11 cellular contexts compared by ENCODE assay signal in genomic region chr1:21260405-21261129, GRCh38. TPM values are rescaled to one million over a fixed set of nuclear protein-coding genes. Genes with fewer than 3 reads are reported as not detected.
DNase-seq lines count a peak whose midpoint lies in the region; ATAC-seq, FAIRE-seq and TF ChIP-seq lines count a peak whose summit lies in the region.
"Had no signal": no experiment of that assay in that cellular context is flagged by ENCODE, and none has a peak within 500 bp of the region (broad histone marks: within the 10 kb centered on the region; RNA-seq: fewer than 3 reads in every experiment).

No MANE protein-coding gene starts in this region.

- H3K9me3 Mint-ChIP-seq in naive thymus-derived CD8-positive, alpha-beta T cell: no peaks in the 10 kb centered on the region

- no peak overlapping the region for H3K27ac ChIP-seq in HepG2 (ENCODE audit: extremely low read length, insufficient read depth, low read length)
- no peak overlapping the region for H3K27ac ChIP-seq in right lobe of liver
- H3K27ac ChIP-seq in K562 (ENCODE audit: extremely low read depth, low read depth, low read length): no peak overlapping the region
- H3K27ac ChIP-seq in aorta (ENCODE audit: low read depth in 1 of 2, low read length in 2 of 2): peak overlapping the region; percentile 90 to 94

- no peaks in the 10 kb centered on the region for H4K20me1 ChIP-seq in HepG2 (ENCODE audit: insufficient read depth, low read length)
- H4K20me1 ChIP-seq in K562 (replicated peaks; ENCODE audit: control insufficient read depth, insufficient read depth, low read length): peaks cover 9% of the 10 kb centered on the region; the same call in 1 of the 2 replicates

- intact Hi-C loops in HepG2 (cut with micrococcal nuclease; ENCODE audit: unreplicated experiment) (no loop called here), right lobe of liver (cut with DNase I) (loop anchor here in 1 of 2 donors (10.0 kb wide), 1 partner anchor 74 kb away; no protein-coding TSS in a partner anchor), K562 (cut with micrococcal nuclease) (loop anchor here (5.0 kb wide), 1 partner anchor 87 kb away; no protein-coding TSS in a partner anchor), aorta (cut with DNase I) (loop anchor here in 1 of 2 donors (2.0 kb wide), 1 partner anchor 78 kb away; no protein-coding TSS in a partner anchor)

- peak overlapping the region; percentile 11 to 70 (median 38) for H3K27ac Mint-ChIP-seq in naive thymus-derived CD8-positive, alpha-beta T cell

- BruUV-seq in HepG2 (replicated peaks; lab: Mats Ljungman, UMichigan) (TSS peak; percentile 29), K562 (replicated peaks; lab: Mats Ljungman, UMichigan) (no TSS peak)

- H3K79me2 ChIP-seq in HepG2 (ENCODE audit: insufficient read depth, low read length): no peaks in the 10 kb centered on the region
- H3K79me2 ChIP-seq in K562 (ENCODE audit: control insufficient read depth, insufficient read depth, low read length): no peaks in the 10 kb centered on the region; the same call in 2 of the 3 replicates

- H3K27me3 ChIP-seq in HepG2 (ENCODE audit: control insufficient read depth in 1 of 2, insufficient read depth in 2 of 2, low read length in 2 of 2) (no peaks in the 10 kb centered on the region), right lobe of liver (no peaks in the 10 kb centered on the region), K562 (ENCODE audit: control insufficient read depth in 2 of 2, insufficient read depth in 2 of 2, low read length in 2 of 2) (no peaks in the 10 kb centered on the region), aorta (ENCODE audit: control insufficient read depth in 1 of 2, insufficient read depth in 2 of 2, low read length in 1 of 2) (no peaks in the 10 kb centered on the region)

- H3K4me3 Mint-ChIP-seq in naive thymus-derived CD8-positive, alpha-beta T cell: no peak overlapping the region

- WGBS in HepG2 (ENCODE audit: low lambda C conversion rate): 92% methylated on average over 20 of the region's 22 CpGs
- 72% methylated on average over 8 of the region's 22 CpGs for WGBS in right lobe of liver (ENCODE audit: insufficient coverage, low coverage, low lambda C conversion rate, missing lambda C conversion rate)
- 80% methylated on average over 22 of the region's 22 CpGs for WGBS in K562 (ENCODE audit: insufficient coverage, low coverage, missing lambda C conversion rate)
- WGBS in aorta, 2 donors: 22 to 25% methylated on average over 22 of the region's 22 CpGs

- FAIRE-seq in HepG2 (lab: Jason Lieb, UNC) (no peak), K562 (lab: Jason Lieb, UNC) (no peak)

- no peaks in the 10 kb centered on the region for H3K27me3 Mint-ChIP-seq in naive thymus-derived CD8-positive, alpha-beta T cell

- POLR2A ChIA-PET in HepG2 (lab: Yijun Ruan, JAX) (no interaction called here), K562 (lab: Yijun Ruan, JAX) (interaction anchor here (0.6 to 1.9 kb wide), 7 partner anchors 9 to 90 kb away, joined by 3 to 15 read pairs (median 4); no protein-coding TSS in a partner anchor)
- POLR2A ChIA-PET in naive thymus-derived CD8-positive, alpha-beta T cell (lab: Charles Lee): interaction anchor here (0.7 kb wide), 1 partner anchor 31 kb away, joined by 5 read pairs; no protein-coding TSS in a partner anchor

- TF ChIP-seq RAD21 in HepG2 (CRISPR knock-in tag; IDR thresholded peaks at IDR 0.05) (no peak), K562 (CRISPR knock-in tag; conservative IDR thresholded peaks at IDR 0.05 in 1 of 2, IDR thresholded peaks at IDR 0.05 in 1 of 2) (no peak)

- TF ChIP-seq POLR2A in HepG2 (IDR thresholded peaks at IDR 0.05; ENCODE audit: insufficient read depth in 1 of 2, low read depth in 2 of 2, low read length in 2 of 2) (no peak), right lobe of liver (IDR thresholded peaks at IDR 0.05) (no peak), K562 (conservative IDR thresholded peaks at IDR 0.05) (no peak)

- no peak overlapping the region for H3K4me2 ChIP-seq in HepG2 (ENCODE audit: low read depth, low read length)
- H3K4me2 ChIP-seq in K562 (ENCODE audit: insufficient read depth, low read length): peak overlapping the region; percentile 70

- H3K4me1 ChIP-seq in HepG2 (ENCODE audit: insufficient read depth, low read length) (peaks cover 34% of the 10 kb centered on the region), right lobe of liver (peaks cover 0 to 21% (median 9%) of the 10 kb centered on the region in 4 donors), K562 (replicated peaks in 1 of 2; ENCODE audit: control insufficient read depth in 2 of 2, insufficient read depth in 2 of 2, low read length in 2 of 2) (peaks cover 19 to 33% of the 10 kb centered on the region in 2 experiments), aorta (ENCODE audit: control insufficient read depth in 1 of 2, insufficient read depth in 2 of 2, low read length in 2 of 2) (no peaks in the 10 kb centered on the region)

- no peak overlapping the region for H3K9ac ChIP-seq in HepG2 (ENCODE audit: insufficient read depth, low read depth, low read length)
- peak overlapping the region in 1 of 2 experiments; percentile 77; a peak in 1 of 4 replicates for H3K9ac ChIP-seq in K562 (ENCODE audit: insufficient read depth in 1 of 2, low read depth in 2 of 2, low read length in 2 of 2)

- H3K4me3 ChIP-seq in HepG2 (replicated peaks in 1 of 3; ENCODE audit: insufficient read depth in 1 of 3, low read depth in 2 of 3, low read length in 3 of 3): no peak overlapping the region
- no peak overlapping the region for H3K4me3 ChIP-seq in right lobe of liver
- peak overlapping the region; percentile 29; the same call in 1 of the 2 replicates for H3K4me3 ChIP-seq in K562
- H3K4me3 ChIP-seq in aorta (ENCODE audit: low read length in 2 of 2): no peak overlapping the region

- CTCF ChIA-PET in HepG2 (lab: Yijun Ruan, JAX; ENCODE audit: low intra/inter-chr PET ratio, low total read pairs): no interaction called here
- CTCF ChIA-PET in K562 (lab: Yijun Ruan, JAX; ENCODE audit: low intra/inter-chr PET ratio): no interaction called here

- ATAC-seq in HepG2: no peak
- no peak for ATAC-seq in right lobe of liver
- ATAC-seq in K562: no peak
- no peak for ATAC-seq in naive thymus-derived CD8-positive, alpha-beta T cell
- ATAC-seq in aorta (ENCODE audit: low FRiP score): no peak

- H3K9me3 ChIP-seq in HepG2 (ENCODE audit: low read length): no peaks in the 10 kb centered on the region
- no peaks in the 10 kb centered on the region for H3K9me3 ChIP-seq in right lobe of liver
- no peaks in the 10 kb centered on the region for H3K9me3 ChIP-seq in K562 (replicated peaks; ENCODE audit: control insufficient read depth, insufficient read depth, low read depth, low read length)
- no peaks in the 10 kb centered on the region for H3K9me3 ChIP-seq in aorta (ENCODE audit: control insufficient read depth, low read length)

- TF ChIP-seq EP300 in HepG2 (IDR thresholded peaks at IDR 0.05; ENCODE audit: low read depth in 2 of 2, low read length in 2 of 2) (no peak), HepG2 (CRISPR knock-in tag; IDR thresholded peaks at IDR 0.05; ENCODE audit: borderline replicate concordance) (no peak), K562 (IDR thresholded peaks at IDR 0.05; ENCODE audit: low read length) (no peak)

- DNase-seq in HepG2 (ENCODE audit: low spot score) (no peak), right lobe of liver (no peak), K562 (ENCODE audit: extremely low read depth in 1 of 4, low spot score in 3 of 4) (no peak), aorta (no peak), mesenteric fat pad (ENCODE audit: low spot score) (no peak), SKM-1 treated with dmso at 0.1 percent for 144 hours (lab: John Stamatoyannopoulos, UW; ENCODE audit: unreplicated experiment) (no peak), SW480 (ENCODE audit: low spot score) (no peak)
- no peak for DNase-seq in naive thymus-derived CD8-positive, alpha-beta T cell
- DNase-seq: kidney glomerular epithelial cell; SHP77; stimulated activated naive CD4-positive, alpha-beta T cell had no signal

- TF ChIP-seq CTCF in HepG2 (CRISPR knock-in tag; IDR thresholded peaks at IDR 0.05): no peak
- no peak for TF ChIP-seq CTCF in right lobe of liver (IDR thresholded peaks at IDR 0.05)
- TF ChIP-seq CTCF in K562 (IDR thresholded peaks at IDR 0.05 in 2 of 3, conservative IDR thresholded peaks at IDR 0.05 in 1 of 3; ENCODE audit: insufficient read depth in 2 of 3, low read depth in 1 of 3, low read length in 3 of 3): no peak

- H2AFZ ChIP-seq in HepG2 (ENCODE audit: low read length) (no peak overlapping the region), K562 (ENCODE audit: low read depth, low read length) (no peak overlapping the region)

- H3K9me1 ChIP-seq in K562 (ENCODE audit: control insufficient read depth, insufficient read depth, low read length): peaks cover 3% of the 10 kb centered on the region

- H3K4me1 Mint-ChIP-seq in naive thymus-derived CD8-positive, alpha-beta T cell: peaks cover 28 to 51% (median 42%) of the 10 kb centered on the region in 4 donors

- in situ Hi-C loops in HepG2 (cut with HindIII; ENCODE audit: extremely low pct_ligation_motif_present, low pct_unique_long_range_greater_than_20kb) (no loop called here), K562 (cut with MboI) (no loop called here)

- peaks cover 0 to 67% (median 7%) of the 10 kb centered on the region in 3 donors for H3K36me3 Mint-ChIP-seq in naive thymus-derived CD8-positive, alpha-beta T cell

- peaks cover 0 to 11% of the 10 kb centered on the region in 2 experiments; a peak in 1 of 5 replicates for H3K36me3 ChIP-seq in HepG2 (replicated peaks in 1 of 2; ENCODE audit: control insufficient read depth in 1 of 2, insufficient read depth in 2 of 2, low read length in 2 of 2)
- H3K36me3 ChIP-seq in right lobe of liver: peaks cover 0 to 33% (median 4%) of the 10 kb centered on the region in 4 donors
- peaks cover 6% of the 10 kb centered on the region; the same call in 1 of the 3 replicates for H3K36me3 ChIP-seq in K562 (ENCODE audit: control insufficient read depth, insufficient read depth, low read length)
- H3K36me3 ChIP-seq in aorta (ENCODE audit: control insufficient read depth in 1 of 2, insufficient read depth in 2 of 2, low read length in 1 of 2): peaks cover 2 to 3% of the 10 kb centered on the region in 2 donors

RNA-seq across cellular contexts. Expression of gene ECE1, which starts 29.7 kb away (rescaled TPM):
- 11.1 and 21.2 TPM in 2 replicates for total RNA-seq in HepG2 (2016; rRNA removed; fragmentation: Illumina TruSeq; extraction: Trizol)
- total RNA-seq in HepG2 (2016; cell fraction: cytosol; rRNA removed; fragmentation: Illumina TruSeq; extraction: Trizol; ENCODE audit: low read depth): 3.1 and 4.6 TPM in 2 replicates
- 8.0 and 21.1 TPM in 2 replicates for total RNA-seq in HepG2 (2016; cell fraction: insoluble cytoplasmic fraction; rRNA removed; fragmentation: Illumina TruSeq; extraction: Trizol)
- total RNA-seq in HepG2 (2016; cell fraction: membrane; rRNA removed; fragmentation: Illumina TruSeq; extraction: Trizol): 5.2 and 6.6 TPM in 2 replicates
- total RNA-seq in HepG2 (2016; cell fraction: nucleus; rRNA removed; fragmentation: Illumina TruSeq; extraction: Trizol): 18.9 and 25.8 TPM in 2 replicates
- polyA plus RNA-seq in HepG2 (2011; rRNA removed): 13.5 and 17.0 TPM in 2 replicates
- 7.9 and 8.8 TPM in 2 replicates for polyA plus RNA-seq in HepG2 (2011; cell fraction: cytosol; rRNA removed)
- 20.3 and 20.8 TPM in 2 replicates for polyA plus RNA-seq in HepG2 (2011; cell fraction: nucleus; rRNA removed)
- polyA plus RNA-seq in HepG2 (2012): 23.5 and 24.3 TPM in 2 replicates
- 1.8 TPM in 2 replicates for polyA plus RNA-seq in HepG2 (2016; cell fraction: cytosol; fragmentation: Illumina TruSeq; extraction: Trizol; ENCODE audit: low read depth)
- polyA plus RNA-seq in HepG2 (2016; cell fraction: insoluble cytoplasmic fraction; fragmentation: Illumina TruSeq; extraction: Trizol; ENCODE audit: low read depth): 8.3 and 10.9 TPM in 2 replicates
- polyA plus RNA-seq in HepG2 (2016; cell fraction: membrane; fragmentation: Illumina TruSeq; extraction: Trizol; ENCODE audit: low read depth): 2.8 and 3.4 TPM in 2 replicates
- polyA plus RNA-seq in HepG2 (2016; cell fraction: nucleus; fragmentation: Illumina TruSeq; extraction: Trizol; ENCODE audit: insufficient read depth, low read depth): 36.4 and 38.3 TPM in 2 replicates
- 34.0 and 41.6 TPM in 2 replicates for polyA minus RNA-seq in HepG2 (2011; rRNA and poly(A)+ RNA removed; ENCODE audit: low replicate concordance)
- 9.9 and 11.8 TPM in 2 replicates for polyA minus RNA-seq in HepG2 (2011; cell fraction: cytosol; rRNA and poly(A)+ RNA removed)
- 11.3 and 11.4 TPM in 2 replicates for polyA minus RNA-seq in HepG2 (2011; cell fraction: nucleus; rRNA and poly(A)+ RNA removed)
- 10 to 100 TPM; 39.7 to 61.3 (median 43.8) TPM for total RNA-seq in right lobe of liver
- total RNA-seq in K562 (2011; cell fraction: chromatin; rRNA removed; ENCODE audit: low replicate concordance): 46.9 and 72.4 TPM in 2 replicates
- 41.5 and 47.5 TPM in 2 replicates for total RNA-seq in K562 (2011; cell fraction: nucleolus; rRNA removed)
- 38.9 and 42.0 TPM in 2 replicates for total RNA-seq in K562 (2011; cell fraction: nucleoplasm; rRNA removed)
- total RNA-seq in K562 (2014; rRNA removed): 18.8 and 21.3 TPM in 2 replicates
- total RNA-seq in K562 (2014; rRNA removed; fragmentation: Illumina TruSeq; extraction: Trizol): 11.0 and 14.5 TPM in 2 replicates
- total RNA-seq in K562 (2015; rRNA removed; fragmentation: Illumina TruSeq; extraction: Trizol): 5.3 and 6.9 TPM in 2 replicates
- total RNA-seq in K562 (2021): 31.6 and 34.8 TPM in 2 replicates
- 10.3 and 26.8 TPM in 2 replicates for polyA plus RNA-seq in K562 (2011; rRNA removed)
- polyA plus RNA-seq in K562 (2011; cell fraction: cytosol; rRNA removed): 5.5 and 9.8 TPM in 2 replicates
- polyA plus RNA-seq in K562 (2011; cell fraction: nucleus; rRNA removed): 12.7 and 17.7 TPM in 2 replicates
- 20.2 and 46.9 TPM in 2 replicates for polyA plus RNA-seq in K562 (2012)
- 29.7 and 30.8 TPM in 2 replicates for polyA plus RNA-seq in K562 (2014; fragmentation: Illumina TruSeq; extraction: Trizol)
- under 1 TPM; 0.56 to 0.61 TPM for polyA plus RNA-seq in K562 (2014; fragmentation: Nextera tagmentation; extraction: Ambion mirVana)
- 10.1 and 12.1 TPM in 2 replicates for polyA plus RNA-seq in K562 (2014; rRNA removed)
- polyA minus RNA-seq in K562 (2011; rRNA and poly(A)+ RNA removed): 9.1 and 14.0 TPM in 2 replicates
- polyA minus RNA-seq in K562 (2011; cell fraction: cytosol; rRNA and poly(A)+ RNA removed): 9.9 and 13.4 TPM in 2 replicates
- polyA minus RNA-seq in K562 (2011; cell fraction: nucleus; rRNA and poly(A)+ RNA removed): 9.1 and 11.0 TPM in 2 replicates
- total RNA-seq in naive thymus-derived CD8-positive, alpha-beta T cell: 10 to 100 TPM; 51.7 to 53.6 TPM
- 10 to 100 TPM in 2 of 3 donors, 1 to 10 TPM in 1; 9.1 to 37.3 (median 20.5) TPM for polyA plus RNA-seq in naive thymus-derived CD8-positive, alpha-beta T cell
- 100 to 1,000 TPM; 135 to 155 TPM for total RNA-seq in aorta
- 100 to 1,000 TPM in 1 of 2 donors, 10 to 100 TPM in 1; 12.1 to 112 TPM for polyA plus RNA-seq in aorta
- 156 TPM for total RNA-seq in mesenteric fat pad

Comparison
In these comparisons a context has a peak if more than half of its experiments do, and no peak if none do; other contexts are left out.
1. H3K27ac ChIP-seq: peak in aorta (2 of 2); none in HepG2 (single experiment), right lobe of liver (0 of 3) and K562 (single experiment).
2. Of the 241 proteins assayed by ChIP-seq in both HepG2 and K562: peak only in HepG2: none; only in K562: MAFG, POLR2G, RBFOX2, RBM22 and ZC3H4; in both: MAFF and MAFK; in neither: 233; mixed calls (peak in some experiments, not most) for 1.